21 cellular contexts compared by ENCODE assay signal in the genomic region with DNA sequence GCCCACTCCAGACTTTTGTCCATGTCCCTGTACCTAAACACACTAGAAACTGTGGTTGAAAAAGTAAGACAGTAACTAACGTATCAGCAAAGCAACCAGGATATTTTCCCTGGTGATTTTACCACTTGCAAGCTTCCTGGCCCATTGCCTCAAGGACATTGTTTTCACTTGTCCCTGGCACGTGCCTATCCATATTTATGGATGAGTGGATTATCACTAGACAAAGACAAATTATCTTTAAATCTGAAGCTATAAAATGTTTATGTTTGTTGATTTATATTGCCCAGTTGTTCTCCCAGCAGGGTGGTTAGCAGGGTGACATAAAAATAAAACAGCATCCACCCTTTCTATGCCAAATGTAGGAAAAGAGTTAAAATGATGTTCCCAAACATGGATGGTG.
"Had no signal": no experiment of that assay in that cellular context is flagged by ENCODE, and none has a peak within 500 bp of the region (broad histone marks: within the 10 kb centered on the region; RNA-seq: fewer than 3 reads in every experiment).

No MANE protein-coding gene starts in this region.

- H3K9me3 ChIP-seq: SJSA1 had no signal

- H3K4me3 ChIP-seq: SJSA1, SK-N-MC had no signal

- H3K36me3 ChIP-seq: SJSA1 had no signal

- DNase-seq: IMR-90, Karpas-422, KG1, MM.1S, NCI-H1092 treated with DMSO at 0.1 percent for 48 hours, NCI-H1417 treated with DMSO at 0.1 percent for 48 hours, NCI-H146, NCI-H1694 treated with DMSO at 0.1 percent for 48 hours, NCI-H1930, NCI-H2081, NCI-H2107, NCI-H2227 treated with DMSO at 0.1 percent for 48 hours, NCI-H524, NCI-H526 treated with DMSO at 0.1 percent for 48 hours, NCI-H82, Right ventricle myocardium superior, RPMI8226, SIG-M5 had no signal

- H3K4me1 ChIP-seq: SJSA1 had no signal

- ATAC-seq: HepG2 had no signal

- H3K27ac ChIP-seq: SJSA1, SK-N-MC had no signal
